Comparison of ENCODE assay signal across 1 cellular context in the genomic region with DNA sequence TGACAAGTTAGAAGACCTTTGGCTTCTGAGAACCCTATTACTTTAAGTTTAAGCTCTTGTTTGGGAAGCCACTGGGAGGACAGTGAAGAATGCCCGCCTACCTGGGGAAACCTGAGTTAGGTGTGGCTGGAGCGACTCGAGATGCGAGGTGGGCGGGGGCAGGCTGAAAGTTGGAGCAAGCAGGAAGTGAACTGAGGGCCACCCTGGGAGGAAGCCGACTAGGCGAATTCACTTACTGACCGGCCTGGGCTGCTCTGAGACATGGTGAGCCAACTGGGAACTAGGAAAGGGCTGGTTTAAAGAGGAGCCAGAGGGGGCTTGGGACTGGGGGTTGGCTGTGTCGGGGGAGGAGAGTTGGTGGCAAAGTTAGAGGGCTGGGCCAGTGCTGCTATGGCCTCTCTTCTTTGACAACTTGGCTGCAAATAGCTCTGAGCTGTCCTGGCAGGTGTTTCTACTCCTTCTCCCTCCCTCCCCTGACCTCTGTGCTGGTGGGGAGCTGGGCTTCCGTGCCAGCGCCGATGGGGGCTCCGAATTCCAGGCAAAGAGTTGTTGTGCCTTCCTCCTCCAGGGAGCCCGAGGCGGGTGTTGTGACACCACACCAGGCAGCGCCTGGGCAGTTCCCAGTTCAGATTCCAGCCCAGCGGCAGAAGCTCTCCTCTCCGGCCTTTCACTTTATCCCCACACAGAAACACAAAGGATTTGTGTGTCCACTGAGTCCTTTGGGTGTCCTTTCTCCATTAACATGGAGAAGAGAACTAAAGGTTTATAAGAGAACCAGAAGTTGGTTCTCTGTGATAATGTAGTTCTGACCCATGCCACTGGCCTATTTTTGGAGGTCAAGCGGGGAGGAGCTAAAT.
A peak's percentile ranks its signal among the peaks of the same experiment; 100 is the strongest.
TF ChIP-seq lines count a peak whose summit lies in the region.

A gene (plus strand): TSS at position 201 of the 857 bp plus-strand sequence. CDS start 61 bp downstream, at position 262.

TF ChIP-seq in HepG2, 621 proteins besides CTCF, POLR2A, EP300 and RAD21 (continued from another document and continues in another):
- TF ChIP-seq, protein P1, sequence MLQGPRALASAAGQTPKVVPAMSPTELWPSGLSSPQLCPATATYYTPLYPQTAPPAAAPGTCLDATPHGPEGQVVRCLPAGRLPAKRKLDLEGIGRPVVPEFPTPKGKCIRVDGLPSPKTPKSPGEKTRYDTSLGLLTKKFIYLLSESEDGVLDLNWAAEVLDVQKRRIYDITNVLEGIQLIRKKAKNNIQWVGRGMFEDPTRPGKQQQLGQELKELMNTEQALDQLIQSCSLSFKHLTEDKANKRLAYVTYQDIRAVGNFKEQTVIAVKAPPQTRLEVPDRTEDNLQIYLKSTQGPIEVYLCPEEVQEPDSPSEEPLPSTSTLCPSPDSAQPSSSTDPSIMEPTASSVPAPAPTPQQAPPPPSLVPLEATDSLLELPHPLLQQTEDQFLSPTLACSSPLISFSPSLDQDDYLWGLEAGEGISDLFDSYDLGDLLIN (CRISPR knock-in tag; IDR thresholded peaks at IDR 0.05; ENCODE audit: borderline replicate concordance), result no peak
- TF ChIP-seq IRF2 (CRISPR knock-in tag; IDR thresholded peaks at IDR 0.05) (peak; percentile 16; the same call in 1 of the 2 replicates), TAF15 (IDR thresholded peaks at IDR 0.05; ENCODE audit: low read depth, low read length, poor library complexity, severe bottlenecking) (no peak), ZBTB38 (CRISPR knock-in tag; IDR thresholded peaks at IDR 0.05) (no peak), ARID2 (CRISPR knock-in tag; IDR thresholded peaks at IDR 0.05; ENCODE audit: borderline replicate concordance) (no peak), HDAC2 (CRISPR knock-in tag; IDR thresholded peaks at IDR 0.05) (0 out of 2 replicates have a peak, but pooled peaks have one; percentile 9), ATAD3A (CRISPR knock-in tag; IDR thresholded peaks at IDR 0.05) (no peak), ZFX (CRISPR knock-in tag; IDR thresholded peaks at IDR 0.05; ENCODE audit: low read depth) (peak; percentile 56), MTA3 (CRISPR knock-in tag; IDR thresholded peaks at IDR 0.05) (no peak), ZNF101 (CRISPR knock-in tag; IDR thresholded peaks at IDR 0.05; ENCODE audit: borderline replicate concordance, low read depth) (no peak), MIXL1 (CRISPR knock-in tag; IDR thresholded peaks at IDR 0.05) (no peak), ZFY (CRISPR knock-in tag; IDR thresholded peaks at IDR 0.05) (no peak), TBX2 (CRISPR knock-in tag; IDR thresholded peaks at IDR 0.05; ENCODE audit: borderline replicate concordance) (no peak), ZNF556 (CRISPR knock-in tag; IDR thresholded peaks at IDR 0.05; ENCODE audit: borderline replicate concordance) (0 out of 2 replicates have a peak, but pooled peaks have one; percentile 11), SP1 (IDR thresholded peaks at IDR 0.05) (no peak), SP1 (CRISPR knock-in tag; IDR thresholded peaks at IDR 0.05) (no peak), RFX3 (CRISPR knock-in tag; IDR thresholded peaks at IDR 0.05) (no peak), GATA4 (IDR thresholded peaks at IDR 0.05; ENCODE audit: borderline replicate concordance, low read depth) (no peak), NR2F6 (IDR thresholded peaks at IDR 0.05) (no peak; the same call in 1 of the 2 replicates), NR2F6 (CRISPR knock-in tag; IDR thresholded peaks at IDR 0.05) (no peak), MAFK (conservative IDR thresholded peaks at IDR 0.05 in 1 of 2, IDR thresholded peaks at IDR 0.05 in 1 of 2; ENCODE audit: low read length in 2 of 2) (no peak), NR2F1 (CRISPR knock-in tag; IDR thresholded peaks at IDR 0.05) (no peak), MXD4 (CRISPR knock-in tag; IDR thresholded peaks at IDR 0.05) (0 out of 2 replicates have a peak, but pooled peaks have one; percentile 21), ZNF432 (CRISPR knock-in tag; IDR thresholded peaks at IDR 0.05; ENCODE audit: borderline replicate concordance) (no peak), PHF5A (CRISPR knock-in tag; IDR thresholded peaks at IDR 0.05; ENCODE audit: low read depth, unreplicated experiment) (no peak), MED13 (CRISPR knock-in tag; IDR thresholded peaks at IDR 0.05) (no peak), ZSCAN25 (CRISPR knock-in tag; IDR thresholded peaks at IDR 0.05) (no peak), SOX5 (CRISPR knock-in tag; IDR thresholded peaks at IDR 0.05; ENCODE audit: borderline replicate concordance) (0 out of 2 replicates have a peak, but pooled peaks have one; percentile 8), ZNF292 (CRISPR knock-in tag; IDR thresholded peaks at IDR 0.05; ENCODE audit: borderline replicate concordance, low read depth) (peak; percentile 71; the same call in 1 of the 2 replicates), GLI4 (CRISPR knock-in tag; IDR thresholded peaks at IDR 0.05; ENCODE audit: borderline replicate concordance) (no peak), RBM22 (optimal IDR thresholded peaks at IDR 0.05; ENCODE audit: low read length) (no peak), CCDC6 (CRISPR knock-in tag; IDR thresholded peaks at IDR 0.05) (peak; percentile 46; the same call in 1 of the 2 replicates), KLF16 (CRISPR knock-in tag; IDR thresholded peaks at IDR 0.05) (peak in 1 of 2 experiments; percentile 41; a peak in 1 of 4 replicates), TBL1XR1 (IDR thresholded peaks at IDR 0.05; ENCODE audit: borderline replicate concordance, low read length, partially characterized antibody) (no peak), NPAS2 (CRISPR knock-in tag; IDR thresholded peaks at IDR 0.05; ENCODE audit: borderline replicate concordance) (no peak), ZNF547 (CRISPR knock-in tag; IDR thresholded peaks at IDR 0.05) (peak; percentile 52; the same call in 1 of the 2 replicates)
- TF ChIP-seq, protein P2, sequence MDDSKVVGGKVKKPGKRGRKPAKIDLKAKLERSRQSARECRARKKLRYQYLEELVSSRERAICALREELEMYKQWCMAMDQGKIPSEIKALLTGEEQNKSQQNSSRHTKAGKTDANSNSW (CRISPR knock-in tag; IDR thresholded peaks at IDR 0.05; ENCODE audit: borderline replicate concordance), result no peak
- TF ChIP-seq, protein P3, sequence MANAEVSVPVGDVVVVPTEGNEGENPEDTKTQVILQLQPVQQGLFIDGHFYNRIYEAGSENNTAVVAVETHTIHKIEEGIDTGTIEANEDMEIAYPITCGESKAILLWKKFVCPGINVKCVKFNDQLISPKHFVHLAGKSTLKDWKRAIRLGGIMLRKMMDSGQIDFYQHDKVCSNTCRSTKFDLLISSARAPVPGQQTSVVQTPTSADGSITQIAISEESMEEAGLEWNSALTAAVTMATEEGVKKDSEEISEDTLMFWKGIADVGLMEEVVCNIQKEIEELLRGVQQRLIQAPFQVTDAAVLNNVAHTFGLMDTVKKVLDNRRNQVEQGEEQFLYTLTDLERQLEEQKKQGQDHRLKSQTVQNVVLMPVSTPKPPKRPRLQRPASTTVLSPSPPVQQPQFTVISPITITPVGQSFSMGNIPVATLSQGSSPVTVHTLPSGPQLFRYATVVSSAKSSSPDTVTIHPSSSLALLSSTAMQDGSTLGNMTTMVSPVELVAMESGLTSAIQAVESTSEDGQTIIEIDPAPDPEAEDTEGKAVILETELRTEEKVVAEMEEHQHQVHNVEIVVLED (CRISPR knock-in tag; IDR thresholded peaks at IDR 0.05; ENCODE audit: borderline replicate concordance), result peak; percentile 18; the same call in 1 of the 2 replicates
- TF ChIP-seq, protein P4, sequence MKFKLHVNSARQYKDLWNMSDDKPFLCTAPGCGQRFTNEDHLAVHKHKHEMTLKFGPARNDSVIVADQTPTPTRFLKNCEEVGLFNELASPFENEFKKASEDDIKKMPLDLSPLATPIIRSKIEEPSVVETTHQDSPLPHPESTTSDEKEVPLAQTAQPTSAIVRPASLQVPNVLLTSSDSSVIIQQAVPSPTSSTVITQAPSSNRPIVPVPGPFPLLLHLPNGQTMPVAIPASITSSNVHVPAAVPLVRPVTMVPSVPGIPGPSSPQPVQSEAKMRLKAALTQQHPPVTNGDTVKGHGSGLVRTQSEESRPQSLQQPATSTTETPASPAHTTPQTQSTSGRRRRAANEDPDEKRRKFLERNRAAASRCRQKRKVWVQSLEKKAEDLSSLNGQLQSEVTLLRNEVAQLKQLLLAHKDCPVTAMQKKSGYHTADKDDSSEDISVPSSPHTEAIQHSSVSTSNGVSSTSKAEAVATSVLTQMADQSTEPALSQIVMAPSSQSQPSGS (CRISPR knock-in tag; IDR thresholded peaks at IDR 0.05), result no peak
- TF ChIP-seq, protein P5, sequence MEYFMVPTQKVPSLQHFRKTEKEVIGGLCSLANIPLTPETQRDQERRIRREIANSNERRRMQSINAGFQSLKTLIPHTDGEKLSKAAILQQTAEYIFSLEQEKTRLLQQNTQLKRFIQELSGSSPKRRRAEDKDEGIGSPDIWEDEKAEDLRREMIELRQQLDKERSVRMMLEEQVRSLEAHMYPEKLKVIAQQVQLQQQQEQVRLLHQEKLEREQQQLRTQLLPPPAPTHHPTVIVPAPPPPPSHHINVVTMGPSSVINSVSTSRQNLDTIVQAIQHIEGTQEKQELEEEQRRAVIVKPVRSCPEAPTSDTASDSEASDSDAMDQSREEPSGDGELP (IDR thresholded peaks at IDR 0.05; ENCODE audit: borderline replicate concordance, low read depth), result no peak; the same call in 1 of the 2 replicates
- TF ChIP-seq, protein P6, sequence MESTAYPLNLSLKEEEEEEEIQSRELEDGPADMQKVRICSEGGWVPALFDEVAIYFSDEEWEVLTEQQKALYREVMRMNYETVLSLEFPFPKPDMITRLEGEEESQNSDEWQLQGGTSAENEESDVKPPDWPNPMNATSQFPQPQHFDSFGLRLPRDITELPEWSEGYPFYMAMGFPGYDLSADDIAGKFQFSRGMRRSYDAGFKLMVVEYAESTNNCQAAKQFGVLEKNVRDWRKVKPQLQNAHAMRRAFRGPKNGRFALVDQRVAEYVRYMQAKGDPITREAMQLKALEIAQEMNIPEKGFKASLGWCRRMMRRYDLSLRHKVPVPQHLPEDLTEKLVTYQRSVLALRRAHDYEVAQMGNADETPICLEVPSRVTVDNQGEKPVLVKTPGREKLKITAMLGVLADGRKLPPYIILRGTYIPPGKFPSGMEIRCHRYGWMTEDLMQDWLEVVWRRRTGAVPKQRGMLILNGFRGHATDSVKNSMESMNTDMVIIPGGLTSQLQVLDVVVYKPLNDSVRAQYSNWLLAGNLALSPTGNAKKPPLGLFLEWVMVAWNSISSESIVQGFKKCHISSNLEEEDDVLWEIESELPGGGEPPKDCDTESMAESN (CRISPR knock-in tag; conservative IDR thresholded peaks at IDR 0.05), result no peak
- TF ChIP-seq, protein P7, sequence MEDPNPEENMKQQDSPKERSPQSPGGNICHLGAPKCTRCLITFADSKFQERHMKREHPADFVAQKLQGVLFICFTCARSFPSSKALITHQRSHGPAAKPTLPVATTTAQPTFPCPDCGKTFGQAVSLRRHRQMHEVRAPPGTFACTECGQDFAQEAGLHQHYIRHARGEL (CRISPR knock-in tag; IDR thresholded peaks at IDR 0.05), result no peak
- TF ChIP-seq, protein P8, sequence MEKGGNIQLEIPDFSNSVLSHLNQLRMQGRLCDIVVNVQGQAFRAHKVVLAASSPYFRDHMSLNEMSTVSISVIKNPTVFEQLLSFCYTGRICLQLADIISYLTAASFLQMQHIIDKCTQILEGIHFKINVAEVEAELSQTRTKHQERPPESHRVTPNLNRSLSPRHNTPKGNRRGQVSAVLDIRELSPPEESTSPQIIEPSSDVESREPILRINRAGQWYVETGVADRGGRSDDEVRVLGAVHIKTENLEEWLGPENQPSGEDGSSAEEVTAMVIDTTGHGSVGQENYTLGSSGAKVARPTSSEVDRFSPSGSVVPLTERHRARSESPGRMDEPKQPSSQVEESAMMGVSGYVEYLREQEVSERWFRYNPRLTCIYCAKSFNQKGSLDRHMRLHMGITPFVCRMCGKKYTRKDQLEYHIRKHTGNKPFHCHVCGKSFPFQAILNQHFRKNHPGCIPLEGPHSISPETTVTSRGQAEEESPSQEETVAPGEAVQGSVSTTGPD (CRISPR knock-in tag; IDR thresholded peaks at IDR 0.05), result no peak
- TF ChIP-seq, protein P9, sequence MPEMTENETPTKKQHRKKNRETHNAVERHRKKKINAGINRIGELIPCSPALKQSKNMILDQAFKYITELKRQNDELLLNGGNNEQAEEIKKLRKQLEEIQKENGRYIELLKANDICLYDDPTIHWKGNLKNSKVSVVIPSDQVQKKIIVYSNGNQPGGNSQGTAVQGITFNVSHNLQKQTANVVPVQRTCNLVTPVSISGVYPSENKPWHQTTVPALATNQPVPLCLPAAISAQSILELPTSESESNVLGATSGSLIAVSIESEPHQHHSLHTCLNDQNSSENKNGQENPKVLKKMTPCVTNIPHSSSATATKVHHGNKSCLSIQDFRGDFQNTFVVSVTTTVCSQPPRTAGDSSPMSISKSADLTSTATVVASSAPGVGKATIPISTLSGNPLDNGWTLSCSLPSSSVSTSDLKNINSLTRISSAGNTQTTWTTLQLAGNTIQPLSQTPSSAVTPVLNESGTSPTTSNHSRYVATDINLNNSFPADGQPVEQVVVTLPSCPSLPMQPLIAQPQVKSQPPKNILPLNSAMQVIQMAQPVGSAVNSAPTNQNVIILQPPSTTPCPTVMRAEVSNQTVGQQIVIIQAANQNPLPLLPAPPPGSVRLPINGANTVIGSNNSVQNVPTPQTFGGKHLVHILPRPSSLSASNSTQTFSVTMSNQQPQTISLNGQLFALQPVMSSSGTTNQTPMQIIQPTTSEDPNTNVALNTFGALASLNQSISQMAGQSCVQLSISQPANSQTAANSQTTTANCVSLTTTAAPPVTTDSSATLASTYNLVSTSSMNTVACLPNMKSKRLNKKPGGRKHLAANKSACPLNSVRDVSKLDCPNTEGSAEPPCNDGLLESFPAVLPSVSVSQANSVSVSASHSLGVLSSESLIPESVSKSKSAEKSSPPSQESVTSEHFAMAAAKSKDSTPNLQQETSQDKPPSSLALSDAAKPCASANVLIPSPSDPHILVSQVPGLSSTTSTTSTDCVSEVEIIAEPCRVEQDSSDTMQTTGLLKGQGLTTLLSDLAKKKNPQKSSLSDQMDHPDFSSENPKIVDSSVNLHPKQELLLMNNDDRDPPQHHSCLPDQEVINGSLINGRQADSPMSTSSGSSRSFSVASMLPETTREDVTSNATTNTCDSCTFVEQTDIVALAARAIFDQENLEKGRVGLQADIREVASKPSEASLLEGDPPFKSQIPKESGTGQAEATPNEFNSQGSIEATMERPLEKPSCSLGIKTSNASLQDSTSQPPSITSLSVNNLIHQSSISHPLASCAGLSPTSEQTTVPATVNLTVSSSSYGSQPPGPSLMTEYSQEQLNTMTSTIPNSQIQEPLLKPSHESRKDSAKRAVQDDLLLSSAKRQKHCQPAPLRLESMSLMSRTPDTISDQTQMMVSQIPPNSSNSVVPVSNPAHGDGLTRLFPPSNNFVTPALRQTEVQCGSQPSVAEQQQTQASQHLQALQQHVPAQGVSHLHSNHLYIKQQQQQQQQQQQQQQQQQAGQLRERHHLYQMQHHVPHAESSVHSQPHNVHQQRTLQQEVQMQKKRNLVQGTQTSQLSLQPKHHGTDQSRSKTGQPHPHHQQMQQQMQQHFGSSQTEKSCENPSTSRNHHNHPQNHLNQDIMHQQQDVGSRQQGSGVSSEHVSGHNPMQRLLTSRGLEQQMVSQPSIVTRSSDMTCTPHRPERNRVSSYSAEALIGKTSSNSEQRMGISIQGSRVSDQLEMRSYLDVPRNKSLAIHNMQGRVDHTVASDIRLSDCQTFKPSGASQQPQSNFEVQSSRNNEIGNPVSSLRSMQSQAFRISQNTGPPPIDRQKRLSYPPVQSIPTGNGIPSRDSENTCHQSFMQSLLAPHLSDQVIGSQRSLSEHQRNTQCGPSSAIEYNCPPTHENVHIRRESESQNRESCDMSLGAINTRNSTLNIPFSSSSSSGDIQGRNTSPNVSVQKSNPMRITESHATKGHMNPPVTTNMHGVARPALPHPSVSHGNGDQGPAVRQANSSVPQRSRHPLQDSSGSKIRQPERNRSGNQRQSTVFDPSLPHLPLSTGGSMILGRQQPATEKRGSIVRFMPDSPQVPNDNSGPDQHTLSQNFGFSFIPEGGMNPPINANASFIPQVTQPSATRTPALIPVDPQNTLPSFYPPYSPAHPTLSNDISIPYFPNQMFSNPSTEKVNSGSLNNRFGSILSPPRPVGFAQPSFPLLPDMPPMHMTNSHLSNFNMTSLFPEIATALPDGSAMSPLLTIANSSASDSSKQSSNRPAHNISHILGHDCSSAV (CRISPR knock-in tag; IDR thresholded peaks at IDR 0.05; ENCODE audit: borderline replicate concordance), result 0 out of 2 replicates have a peak, but pooled peaks have one; percentile 16
